In genomic region chr3:22121068-22121706, GRCh38 we compare ENCODE assay signal across 1 cellular context.
A peak's percentile ranks its signal among the peaks of the same experiment; 100 is the strongest.
TF ChIP-seq lines count a peak whose summit lies in the region.

No MANE protein-coding gene starts in this region.

TF ChIP-seq in HepG2, 621 proteins besides CTCF, POLR2A, EP300 and RAD21 (continued from another document):
- TF ChIP-seq TCF7 (IDR thresholded peaks at IDR 0.05; ENCODE audit: low read depth) (0 out of 2 replicates have a peak, but pooled peaks have one; percentile 10), PITX1 (CRISPR knock-in tag; IDR thresholded peaks at IDR 0.05) (0 out of 2 replicates have a peak, but pooled peaks have one; percentile 20), ZNF292 (CRISPR knock-in tag; IDR thresholded peaks at IDR 0.05; ENCODE audit: borderline replicate concordance, low read depth) (peak; percentile 91; the same call in 1 of the 2 replicates), IRF2 (CRISPR knock-in tag; IDR thresholded peaks at IDR 0.05) (0 out of 2 replicates have a peak, but pooled peaks have one; percentile 20), ZNF441 (CRISPR knock-in tag; IDR thresholded peaks at IDR 0.05; ENCODE audit: borderline replicate concordance) (no peak), KAT8 (CRISPR knock-in tag; IDR thresholded peaks at IDR 0.05) (peak; percentile 46; the same call in 1 of the 2 replicates), RELA (CRISPR knock-in tag; IDR thresholded peaks at IDR 0.05) (no peak), AKNA (CRISPR knock-in tag; IDR thresholded peaks at IDR 0.05; ENCODE audit: borderline replicate concordance) (no peak), ZNF180 (CRISPR knock-in tag; IDR thresholded peaks at IDR 0.05; ENCODE audit: borderline replicate concordance, low read depth) (no peak), ZNF317 (CRISPR knock-in tag; IDR thresholded peaks at IDR 0.05) (no peak), ZNF674 (CRISPR knock-in tag; IDR thresholded peaks at IDR 0.05; ENCODE audit: low read depth) (no peak), NFIC (IDR thresholded peaks at IDR 0.05; ENCODE audit: low read length) (0 out of 2 replicates have a peak, but pooled peaks have one; percentile 28), HDAC2 (CRISPR knock-in tag; IDR thresholded peaks at IDR 0.05) (no peak), ZNF205 (CRISPR knock-in tag; IDR thresholded peaks at IDR 0.05) (peak; percentile 91), ARNT2 (CRISPR knock-in tag; IDR thresholded peaks at IDR 0.05; ENCODE audit: low read depth) (no peak), GABPA (IDR thresholded peaks at IDR 0.05; ENCODE audit: low read depth, low read length) (no peak), GABPA (CRISPR knock-in tag; IDR thresholded peaks at IDR 0.05; ENCODE audit: low read depth) (no peak), PLSCR1 (CRISPR knock-in tag; IDR thresholded peaks at IDR 0.05; ENCODE audit: borderline replicate concordance) (no peak), SOX5 (CRISPR knock-in tag; IDR thresholded peaks at IDR 0.05; ENCODE audit: borderline replicate concordance) (peak; percentile 62; the same call in 1 of the 2 replicates), FOXK2 (IDR thresholded peaks at IDR 0.05) (no peak), MXI1 (IDR thresholded peaks at IDR 0.05; ENCODE audit: borderline replicate concordance, low read depth, low read length) (no peak)
